ENCODE assay signal across 12 cellular contexts in the genomic region with DNA sequence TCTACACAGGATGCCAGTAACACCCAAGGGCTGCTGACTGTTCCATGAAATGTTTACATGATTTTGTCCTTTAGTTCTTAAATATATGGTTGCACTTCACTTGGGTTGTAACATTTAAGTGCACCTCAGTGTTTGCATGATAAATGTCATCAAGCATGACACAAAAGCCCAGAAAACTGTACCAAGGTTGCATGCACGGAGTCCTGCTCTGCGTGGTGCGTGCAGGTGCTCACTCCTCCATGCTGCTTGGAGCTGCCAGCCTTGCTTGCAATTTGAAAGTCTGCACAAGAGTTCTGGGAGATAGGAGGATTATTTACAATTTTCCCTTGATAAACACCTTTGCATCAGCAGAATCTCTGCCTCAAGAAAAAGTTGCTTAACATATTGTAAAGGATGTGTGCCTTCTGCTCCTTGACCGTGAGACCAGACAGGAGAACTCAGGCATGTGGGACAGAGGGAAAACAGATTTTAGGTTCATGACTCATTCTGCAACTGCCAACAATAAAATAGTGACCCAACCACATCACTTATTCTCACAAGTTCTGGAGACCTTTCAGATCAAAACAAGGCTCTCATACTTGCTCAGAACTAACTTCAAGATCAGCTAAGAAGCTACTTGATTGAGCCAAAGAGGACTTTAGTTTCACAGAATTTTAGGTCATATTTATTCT. TPM values are rescaled to one million over a fixed set of nuclear protein-coding genes. Genes with fewer than 3 reads are reported as not detected.
DNase-seq lines count a peak whose midpoint lies in the region; ATAC-seq, FAIRE-seq and TF ChIP-seq lines count a peak whose summit lies in the region.
"Had no signal": no experiment of that assay in that cellular context is flagged by ENCODE, and none has a peak within 500 bp of the region (broad histone marks: within the 10 kb centered on the region; RNA-seq: fewer than 3 reads in every experiment).

No MANE protein-coding gene starts in this region.

- DNase-seq in A549 (ENCODE audit: low read depth in 1 of 2, low spot score in 1 of 2): no peak
- peak; percentile 90 for DNase-seq in NCI-H146 treated with DMSO at 0.1 percent for 48 hours (lab: John Stamatoyannopoulos, UW; ENCODE audit: unreplicated experiment)
- no peak for DNase-seq in esophagus muscularis mucosa (ENCODE audit: extremely low spot score)
- DNase-seq in left lung: no peak
- no peak for DNase-seq in GM23338 (ENCODE audit: low spot score)
- DNase-seq in occipital lobe (lab: John Stamatoyannopoulos, UW): no peak
- DNase-seq: kidney glomerular epithelial cell had no signal

- TF ChIP-seq EP300 in A549 (IDR thresholded peaks at IDR 0.05): no peak
- TF ChIP-seq EP300 in esophagus muscularis mucosa (IDR thresholded peaks at IDR 0.05): no peak

- peak overlapping the region in 1 of 2 experiments; percentile 22; a peak in 1 of 6 replicates for H3K27ac ChIP-seq in A549
- peak overlapping the region in 3 of 4 donors; percentile 12 to 48 (median 22) for H3K27ac ChIP-seq in esophagus muscularis mucosa (replicated peaks in 1 of 4)
- H3K27ac ChIP-seq in left lung: no peak overlapping the region
- H3K27ac ChIP-seq in GM23338 (ENCODE audit: low read depth): no peak overlapping the region
- H3K27ac ChIP-seq: C4-2B had no signal

- H3K27me3 ChIP-seq in esophagus muscularis mucosa (no peaks in the 10 kb centered on the region), left lung (no peaks in the 10 kb centered on the region), GM23338 (ENCODE audit: insufficient read depth) (no peaks in the 10 kb centered on the region)

- no peak for TF ChIP-seq RAD21 in A549 (conservative IDR thresholded peaks at IDR 0.05 in 1 of 2, IDR thresholded peaks at IDR 0.05 in 1 of 2)

- H3K4me3 ChIP-seq in A549: no peak overlapping the region
- no peak overlapping the region for H3K4me3 ChIP-seq in esophagus muscularis mucosa
- H3K4me3 ChIP-seq in left lung: no peak overlapping the region
- no peak overlapping the region for H3K4me3 ChIP-seq in GM23338
- H3K4me3 ChIP-seq: HAP-1 had no signal

- H3K79me2 ChIP-seq in GM23338 (replicated peaks; ENCODE audit: insufficient read depth): no peaks in the 10 kb centered on the region

- no peaks in the 10 kb centered on the region for H3K9me2 ChIP-seq in GM23338 (ENCODE audit: insufficient read depth)

- peak overlapping the region; percentile 4; the same call in 1 of the 3 replicates for H3K4me2 ChIP-seq in A549
- H3K4me2 ChIP-seq in GM23338: no peak overlapping the region

- POLR2A ChIA-PET in A549 (lab: Yijun Ruan, JAX): no interaction called here

- no peaks in the 10 kb centered on the region for H3K36me3 Mint-ChIP-seq in GM23338 (ENCODE audit: low read depth)

- H3K4me1 ChIP-seq in A549 (peaks cover 18% of the 10 kb centered on the region), esophagus muscularis mucosa (peaks cover 0 to 52% (median 43%) of the 10 kb centered on the region in 4 donors), left lung (no peaks in the 10 kb centered on the region), GM23338 (ENCODE audit: insufficient read depth) (no peaks in the 10 kb centered on the region)
- H3K4me1 ChIP-seq: HAP-1 had no signal

- intact Hi-C loops in esophagus muscularis mucosa (cut with DNase I): loop anchor here (5.0 kb wide), 1 partner anchor 84 kb away; no protein-coding TSS in a partner anchor
- intact Hi-C loops in left lung (cut with DNase I): no loop called here

- 85% methylated on average over 4 of the region's 4 CpGs for WGBS in A549 (ENCODE audit: missing lambda C conversion rate)
- WGBS in esophagus muscularis mucosa: 78% methylated on average over 4 of the region's 4 CpGs

- no peak overlapping the region for H3K27ac Mint-ChIP-seq in GM23338

- FAIRE-seq in A549 (lab: Jason Lieb, UNC): no peak

- peaks cover 4% of the 10 kb centered on the region for H3K27me3 Mint-ChIP-seq in GM23338 (ENCODE audit: insufficient read depth, low read depth, poor library complexity)

- H3K36me3 ChIP-seq in esophagus muscularis mucosa: no peaks in the 10 kb centered on the region
- no peaks in the 10 kb centered on the region for H3K36me3 ChIP-seq in left lung
- no peaks in the 10 kb centered on the region for H3K36me3 ChIP-seq in GM23338 (ENCODE audit: insufficient read depth)
- H3K36me3 ChIP-seq: HAP-1 had no signal

- TF ChIP-seq POLR2A in A549 (IDR thresholded peaks at IDR 0.05; ENCODE audit: low read length): no peak
- TF ChIP-seq POLR2A in esophagus muscularis mucosa (IDR thresholded peaks at IDR 0.05; ENCODE audit: low read depth): no peak

- H3K9me3 ChIP-seq in A549 (no peaks in the 10 kb centered on the region), esophagus muscularis mucosa (no peaks in the 10 kb centered on the region), left lung (no peaks in the 10 kb centered on the region)
- H3K9me3 ChIP-seq: HAP-1 had no signal

- no peaks in the 10 kb centered on the region for H4K20me1 ChIP-seq in GM23338 (replicated peaks; ENCODE audit: insufficient read depth)

- no peaks in the 10 kb centered on the region for H3F3A ChIP-seq in GM23338 (replicated peaks; ENCODE audit: low read depth)

- H3K4me1 Mint-ChIP-seq in GM23338: peaks cover 3% of the 10 kb centered on the region

- peak in 1 of 2 experiments; percentile 30; a peak in 1 of 6 replicates for ATAC-seq in A549
- peak; percentile 84 for ATAC-seq in GM21390 (IDR thresholded peaks at IDR 0.05; ENCODE audit: unreplicated experiment)
- no peak for ATAC-seq in left lung
- ATAC-seq in GM23338: no peak
- no peak for ATAC-seq in GM21367 (IDR thresholded peaks at IDR 0.05; ENCODE audit: unreplicated experiment)

- TF ChIP-seq CTCF in A549 (IDR thresholded peaks at IDR 0.05): no peak
- no peak for TF ChIP-seq CTCF in esophagus muscularis mucosa (IDR thresholded peaks at IDR 0.05)
- TF ChIP-seq CTCF in left lung (IDR thresholded peaks at IDR 0.05): no peak
- no peak for TF ChIP-seq CTCF in GM23338 (conservative IDR thresholded peaks at IDR 0.05; ENCODE audit: low read depth in 2 of 2)

- no peak overlapping the region for H3K4me3 Mint-ChIP-seq in GM23338

- H2AFZ ChIP-seq in GM23338: no peak overlapping the region

- no peaks in the 10 kb centered on the region for H3K9me3 Mint-ChIP-seq in GM23338
- H3K9me3 Mint-ChIP-seq: activated naive CD4-positive, alpha-beta T cell treated with anti-CD3 and anti-CD28 coated beads, Interleukin-2, amount 50 U/mL, for 72 hours had no signal

- CTCF ChIA-PET in A549 (lab: Yijun Ruan, JAX): interaction anchor here (0.6 to 11.9 kb wide), 10 partner anchors 9 to 239 kb away, joined by 3 to 312 read pairs (median 4); partner anchors contain the start of gene PHLDB2

TF ChIP-seq in A549, 52 proteins besides CTCF, POLR2A, EP300 and RAD21:
- TF ChIP-seq, protein P1, sequence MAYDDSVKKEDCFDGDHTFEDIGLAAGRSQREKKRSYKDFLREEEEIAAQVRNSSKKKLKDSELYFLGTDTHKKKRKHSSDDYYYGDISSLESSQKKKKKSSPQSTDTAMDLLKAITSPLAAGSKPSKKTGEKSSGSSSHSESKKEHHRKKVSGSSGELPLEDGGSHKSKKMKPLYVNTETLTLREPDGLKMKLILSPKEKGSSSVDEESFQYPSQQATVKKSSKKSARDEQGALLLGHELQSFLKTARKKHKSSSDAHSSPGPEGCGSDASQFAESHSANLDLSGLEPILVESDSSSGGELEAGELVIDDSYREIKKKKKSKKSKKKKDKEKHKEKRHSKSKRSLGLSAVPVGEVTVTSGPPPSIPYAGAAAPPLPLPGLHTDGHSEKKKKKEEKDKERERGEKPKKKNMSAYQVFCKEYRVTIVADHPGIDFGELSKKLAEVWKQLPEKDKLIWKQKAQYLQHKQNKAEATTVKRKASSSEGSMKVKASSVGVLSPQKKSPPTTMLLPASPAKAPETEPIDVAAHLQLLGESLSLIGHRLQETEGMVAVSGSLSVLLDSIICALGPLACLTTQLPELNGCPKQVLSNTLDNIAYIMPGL (CRISPR knock-in tag; IDR thresholded peaks at IDR 0.05; ENCODE audit: borderline replicate concordance): no peak
- TF ChIP-seq FOSL2 (IDR thresholded peaks at IDR 0.05): no peak
- TF ChIP-seq FOSL2 (CRISPR knock-in tag; IDR thresholded peaks at IDR 0.05): peak; percentile 37

TF ChIP-seq in GM23338, 12 proteins besides CTCF, POLR2A, EP300 and RAD21:
- TF ChIP-seq NANOG (IDR thresholded peaks at IDR 0.05; ENCODE audit: borderline replicate concordance): no peak
- TF ChIP-seq POLR2AphosphoS5 (IDR thresholded peaks at IDR 0.05; ENCODE audit: low read depth): no peak

RNA-seq across cellular contexts. Expression of gene PLCXD2, which starts 49.0 kb away (rescaled TPM):
- polyA plus RNA-seq in A549 (2011; rRNA removed) (14.3 and 15.2 TPM in 2 replicates), A549 (2017; fragmentation: RNase III; extraction: RNeasy Plus Mini Kit Qiagen cat#74134 plus additional on column Dnase treatment) (19.2 to 23.1 TPM (median 19.9 TPM) in 3 replicates), GM23338 (2016; fragmentation: Nextera tagmentation; extraction: Ambion mirVana) (0.68 and 0.87 TPM in 2 replicates)
- 7.9 and 9.2 TPM in 2 replicates for polyA plus RNA-seq in A549 (2012; cell fraction: cytosol; rRNA removed)
- 3.9 and 5.4 TPM in 2 replicates for polyA plus RNA-seq in A549 (2012; cell fraction: nucleus; rRNA removed)
- polyA minus RNA-seq in A549 (2011; rRNA and poly(A)+ RNA removed): 21.7 and 23.1 TPM in 2 replicates
- total RNA-seq in esophagus muscularis mucosa (1 to 10 TPM in 1 of 4 donors, under 1 TPM in 3; 0.33 to 1.0 (median 0.52) TPM), left lung (1 to 10 TPM; 3.4 to 8.5 TPM), occipital lobe (48.0 TPM)
- total RNA-seq in GM23338 (2014; rRNA removed; shearing (Covaris generic)): 2.0 and 3.2 TPM in 2 replicates

Comparison
In these comparisons a context has a peak if more than half of its experiments do, and no peak if none do; other contexts are left out.
1. H3K27ac ChIP-seq: peak in esophagus muscularis mucosa (3 of 4); none in left lung (0 of 2) and GM23338 (single experiment).